ENCODE assay signal across 20 cellular contexts in the genomic region with DNA sequence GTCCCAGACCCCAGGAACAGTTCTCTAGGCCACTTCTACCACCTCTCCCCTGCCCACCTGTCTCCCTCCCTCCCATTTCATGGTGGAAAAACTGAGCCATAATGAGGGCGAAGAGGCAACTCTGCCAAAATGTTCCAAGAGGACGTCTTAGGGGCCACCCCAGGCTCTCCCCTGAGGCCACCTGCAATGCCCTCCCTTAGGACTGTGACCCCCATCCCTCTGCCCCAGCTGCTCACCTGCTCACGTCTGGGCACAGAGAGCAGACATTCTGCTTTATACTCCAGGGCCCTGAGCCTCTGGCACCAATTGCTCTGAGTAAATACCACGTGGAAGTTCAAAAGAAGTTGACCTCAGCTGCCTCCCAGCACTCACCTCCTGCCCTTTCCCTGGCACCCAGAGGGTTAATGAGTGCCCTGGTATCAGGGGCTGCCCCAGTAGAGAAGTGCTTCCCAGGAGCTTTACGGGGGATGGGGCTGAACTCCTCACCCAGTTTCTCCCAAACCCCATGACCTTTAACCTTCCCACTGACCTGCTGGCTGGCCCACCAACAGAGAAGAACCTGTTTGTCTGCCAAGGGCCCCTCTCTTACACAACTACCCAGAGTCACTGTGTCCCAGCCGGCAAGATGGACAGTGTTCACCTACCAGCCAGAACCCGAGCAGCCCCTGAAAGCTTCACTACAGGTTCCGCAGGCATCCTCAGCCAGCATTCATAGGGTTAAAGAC. TPM values are rescaled to one million over a fixed set of nuclear protein-coding genes. Genes with fewer than 3 reads are reported as not detected.
DNase-seq lines count a peak whose midpoint lies in the region; ATAC-seq, FAIRE-seq and TF ChIP-seq lines count a peak whose summit lies in the region.
"Had no signal": no experiment of that assay in that cellular context is flagged by ENCODE, and none has a peak within 500 bp of the region (broad histone marks: within the 10 kb centered on the region; RNA-seq: fewer than 3 reads in every experiment).

No MANE protein-coding gene starts in this region.

- peak; percentile 80 for TF ChIP-seq POLR2A in right lobe of liver (IDR thresholded peaks at IDR 0.05)

- H3K4me3 ChIP-seq in H7 (ENCODE audit: insufficient read depth, low read depth, low read length), result no peak overlapping the region
- H3K4me3 ChIP-seq in astrocyte (ENCODE audit: insufficient read depth, low read depth, low read length), result no peak overlapping the region
- H3K4me3 ChIP-seq in right lobe of liver, result peak overlapping the region in 2 of 3 donors; percentile 82 to 90
- H3K4me3 ChIP-seq: GM12878 had no signal

- peaks cover 13% of the 10 kb centered on the region for H3K4me1 Mint-ChIP-seq in astrocyte (ENCODE audit: low read depth, unreplicated experiment)

- 27% methylated on average over 6 of the region's 8 CpGs for WGBS in right lobe of liver (ENCODE audit: insufficient coverage, low coverage, low lambda C conversion rate, missing lambda C conversion rate)

- peak overlapping the region; percentile 20 for H3K4me2 ChIP-seq in astrocyte (ENCODE audit: low read length)

- intact Hi-C loops in right lobe of liver (cut with DNase I), result loop anchor here in 1 of 2 donors (5.0 kb wide), 1 partner anchor 45 kb away; a partner anchor contains a TSS

- H3K9me3 ChIP-seq in astrocyte (ENCODE audit: insufficient read depth, low read depth, low read length) (no peaks in the 10 kb centered on the region), right lobe of liver (no peaks in the 10 kb centered on the region)

- H3K79me2 ChIP-seq in astrocyte (ENCODE audit: insufficient read depth, low read length), result peaks cover 4% of the 10 kb centered on the region

- H3K36me3 ChIP-seq in H7 (replicated peaks; ENCODE audit: control insufficient read depth, insufficient read depth, low read length), result no peaks in the 10 kb centered on the region
- H3K36me3 ChIP-seq in astrocyte (ENCODE audit: insufficient read depth, low read length), result no peaks in the 10 kb centered on the region
- H3K36me3 ChIP-seq in right lobe of liver, result peaks cover 0 to 7% (median 0%) of the 10 kb centered on the region in 4 donors

- H2AFZ ChIP-seq in astrocyte (ENCODE audit: low read depth, low read length), result no peak overlapping the region

- ATAC-seq in right lobe of liver, result peak; percentile 61 to 72 (median 68)

- DNase-seq in H7, result peak; percentile 34
- DNase-seq in astrocyte (ENCODE audit: low read depth), result no peak
- peak; percentile 44 to 94 (median 87) for DNase-seq in right lobe of liver
- DNase-seq in nucleus accumbens (lab: John Stamatoyannopoulos, UW), result no peak
- DNase-seq in DMS79 treated with DMSO at 0.1 percent for 48 hours (lab: John Stamatoyannopoulos, UW), result no peak
- no peak for DNase-seq in SW 1271 (lab: John Stamatoyannopoulos, UW)
- DNase-seq in T-helper 2 cell, result no peak
- DNase-seq: AML-193, DMS153, KG1, MV-4-11, NCI-H1694 treated with DMSO at 0.1 percent for 48 hours, NCI-H2227 treated with DMSO at 0.1 percent for 48 hours, NCI-H524, NCI-H82, RPMI8226, SHP77 treated with DMSO at 0.1 percent for 48 hours, T-helper 1 cell had no signal

- peaks cover 2% of the 10 kb centered on the region for H3K36me3 Mint-ChIP-seq in astrocyte (ENCODE audit: low read depth, unreplicated experiment)
- H3K36me3 Mint-ChIP-seq: CD14-positive monocyte had no signal

- no peak for FAIRE-seq in astrocyte (lab: Jason Lieb, UNC)
- FAIRE-seq: GM12878 had no signal

- no peak overlapping the region for H3K4me3 Mint-ChIP-seq in astrocyte (ENCODE audit: unreplicated experiment)

- H3K4me1 ChIP-seq in astrocyte (ENCODE audit: insufficient read depth, low read length) (peaks cover 24% of the 10 kb centered on the region), right lobe of liver (peaks cover 0 to 50% (median 5%) of the 10 kb centered on the region in 4 donors)

- peaks cover 13% of the 10 kb centered on the region for H3K27me3 Mint-ChIP-seq in astrocyte (ENCODE audit: low read depth, unreplicated experiment)

- H3K9me3 Mint-ChIP-seq in astrocyte (ENCODE audit: unreplicated experiment), result no peaks in the 10 kb centered on the region

- H3K27ac Mint-ChIP-seq in astrocyte (ENCODE audit: unreplicated experiment), result no peak overlapping the region

- TF ChIP-seq CTCF in astrocyte (IDR thresholded peaks at IDR 0.05; ENCODE audit: insufficient read depth, low read depth, low read length) (no peak), right lobe of liver (IDR thresholded peaks at IDR 0.05) (no peak)

- no peak overlapping the region for H3K27ac ChIP-seq in astrocyte (ENCODE audit: low read depth, low read length)
- H3K27ac ChIP-seq in right lobe of liver, result peak overlapping the region; percentile 34 to 83 (median 73)

- H3K9ac ChIP-seq in astrocyte (ENCODE audit: low read length), result no peak overlapping the region

- H4K20me1 ChIP-seq in astrocyte (ENCODE audit: insufficient read depth, low read length), result no peaks in the 10 kb centered on the region

- peaks cover 6% of the 10 kb centered on the region for H3K27me3 ChIP-seq in H7 (ENCODE audit: control insufficient read depth, insufficient read depth, low read length)
- H3K27me3 ChIP-seq in astrocyte (ENCODE audit: insufficient read depth, low read length), result no peaks in the 10 kb centered on the region
- H3K27me3 ChIP-seq in right lobe of liver, result no peaks in the 10 kb centered on the region

RNA-seq across cellular contexts. Expression of a gene that starts 0.6 kb away (rescaled TPM):
- total RNA-seq in H7 (2014; rRNA removed; shearing (Covaris generic)), result 0.07 and 0.11 TPM in 2 replicates
- not detected in 2 replicates for total RNA-seq in astrocyte
- 1,000 to 10,000 TPM in 1 of 6 experiments, 100 to 1,000 TPM in 4, 10 to 100 TPM in 1; 57.8 to 1,064 (median 724) TPM for total RNA-seq in right lobe of liver

RNA-seq across cellular contexts. Expression of a gene that starts 4.5 kb away (rescaled TPM):
- 66.3 and 75.0 TPM in 2 replicates for total RNA-seq in H7 (2014; rRNA removed; shearing (Covaris generic))
- total RNA-seq in astrocyte (65.1 and 67.3 TPM in 2 replicates), right lobe of liver (10 to 100 TPM; 17.9 to 86.6 (median 30.2) TPM)

RNA-seq across cellular contexts. Expression of a gene that starts 19.5 kb away (rescaled TPM):
- total RNA-seq in H7 (2014; rRNA removed; shearing (Covaris generic)), result 31.1 and 33.2 TPM in 2 replicates
- total RNA-seq in astrocyte (8.0 and 9.3 TPM in 2 replicates), right lobe of liver (1 to 10 TPM; 3.6 to 6.3 (median 5.0) TPM)

RNA-seq across cellular contexts. Expression of a gene that starts 30.8 kb away (rescaled TPM):
- total RNA-seq in H7 (2014; rRNA removed; shearing (Covaris generic)), result not detected in 2 replicates
- not detected in 2 replicates for total RNA-seq in astrocyte
- total RNA-seq in right lobe of liver, result 1,000 to 10,000 TPM in 2 of 6 experiments, 100 to 1,000 TPM in 2, 10 to 100 TPM in 2; 21.9 to 1,288 (median 117) TPM
- total RNA-seq: GM12878 had no signal

RNA-seq across cellular contexts. Expression of a gene that starts 37.4 kb away (rescaled TPM):
- not detected in 2 replicates for total RNA-seq in H7 (2014; rRNA removed; shearing (Covaris generic))
- total RNA-seq in astrocyte (not detected in 2 replicates), right lobe of liver (over 10,000 TPM in 3 of 6 experiments, 1,000 to 10,000 TPM in 3; 4,225 to 15,106 (median 9,815) TPM)

Comparison
In these comparisons a context has a peak if more than half of its experiments do, and no peak if none do; other contexts are left out.
1. DNase-seq: peak in H7 (single experiment) and right lobe of liver (3 of 3); none in astrocyte (single experiment), nucleus accumbens (0 of 56), DMS79 treated with DMSO at 0.1 percent for 48 hours (single experiment), SW 1271 (0 of 2) and T-helper 2 cell (0 of 5).
2. H3K4me3 ChIP-seq: peak in right lobe of liver (2 of 3); none in H7 (single experiment) and astrocyte (single experiment).
3. RNA of a gene that starts 0.6 kb away (total RNA-seq): 57.8 to 1,064 TPM in right lobe of liver; 0.07 to 0.11 TPM in H7 and not detected in astrocyte; every median in the first group is over 10 times any median in the second.